ENCODE assay signal across 16 cellular contexts in the genomic region with DNA sequence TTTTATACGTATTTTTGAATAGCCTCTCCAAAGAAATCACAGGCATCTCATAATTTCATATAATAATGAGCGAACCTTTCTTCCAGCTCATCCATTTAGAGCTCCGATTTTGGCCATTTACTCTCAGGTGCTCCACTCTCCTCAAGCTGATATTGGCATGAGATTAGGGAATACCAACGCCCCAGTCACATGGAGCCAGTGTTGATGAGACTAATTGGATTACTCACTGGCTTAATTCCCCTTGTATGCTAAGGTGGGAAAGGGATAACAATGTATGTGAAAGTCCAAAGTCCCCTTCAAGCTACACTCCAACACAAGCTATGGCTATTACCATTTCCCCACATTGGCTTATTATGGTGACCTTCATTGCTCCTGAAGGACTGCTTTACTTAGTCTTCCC.
DNase-seq lines count a peak whose midpoint lies in the region; ATAC-seq and TF ChIP-seq lines count a peak whose summit lies in the region.
"Had no signal": no experiment of that assay in that cellular context is flagged by ENCODE, and none has a peak within 500 bp of the region (broad histone marks: within the 10 kb centered on the region; RNA-seq: fewer than 3 reads in every experiment).

No MANE protein-coding gene starts in this region.

- no peaks in the 10 kb centered on the region for H3K79me1 ChIP-seq in neuronal stem cell (ENCODE audit: low read depth, low read length)

- DNase-seq in LoVo (ENCODE audit: low spot score) (peak; percentile 24), SW480 (ENCODE audit: low spot score) (peak; percentile 25), neuronal stem cell (ENCODE audit: low spot score) (peak; percentile 6), heart right ventricle (no peak), EL (no peak)
- DNase-seq in CD4-positive, alpha-beta memory T cell, result no peak
- DNase-seq: BE2C; Caco-2; CD8-positive, alpha-beta T cell; DMS 273 treated with DMSO at 0.1 percent for 48 hours; GOT3; H9 had no signal

- H2BK120ac ChIP-seq in neuronal stem cell (ENCODE audit: low read depth, low read length), result no peak overlapping the region

- H3K27ac Mint-ChIP-seq in CD4-positive, alpha-beta memory T cell, result no peak overlapping the region
- H3K27ac Mint-ChIP-seq: CD8-positive, alpha-beta T cell; H9; IgD-negative memory B cell had no signal

- H3K36me3 ChIP-seq in neuronal stem cell (replicated peaks in 1 of 2; ENCODE audit: control insufficient read depth in 2 of 2, insufficient read depth in 2 of 2, low read length in 2 of 2) (no peaks in the 10 kb centered on the region), heart right ventricle (no peaks in the 10 kb centered on the region)
- H3K36me3 ChIP-seq in CD4-positive, alpha-beta memory T cell (ENCODE audit: insufficient read depth, low read length), result no peaks in the 10 kb centered on the region
- H3K36me3 ChIP-seq: BE2C had no signal

- intact Hi-C loops in CD4-positive, alpha-beta memory T cell (cut with micrococcal nuclease), result no loop called here
- intact Hi-C loops in heart right ventricle (cut with DNase I), result no loop called here

- H3K36me3 Mint-ChIP-seq in CD4-positive, alpha-beta memory T cell, result no peaks in the 10 kb centered on the region
- H3K36me3 Mint-ChIP-seq: CD8-positive, alpha-beta T cell; IgD-negative memory B cell had no signal

- no peak overlapping the region for H2AK5ac ChIP-seq in neuronal stem cell (ENCODE audit: low read depth, low read length)

- no peak overlapping the region for H4K8ac ChIP-seq in neuronal stem cell (ENCODE audit: low read depth, low read length)

- H3K9ac ChIP-seq in neuronal stem cell (ENCODE audit: low read depth, low read length, poor library complexity), result no peak overlapping the region

- H4K91ac ChIP-seq in neuronal stem cell (ENCODE audit: low read depth, low read length, poor library complexity), result no peak overlapping the region

- H3K27me3 ChIP-seq in neuronal stem cell (ENCODE audit: control insufficient read depth in 3 of 3, insufficient read depth in 3 of 3, low read depth in 1 of 3, low read length in 3 of 3), result peaks cover 0 to 1% (median 0%) of the 10 kb centered on the region in 3 experiments
- H3K27me3 ChIP-seq in CD4-positive, alpha-beta memory T cell (ENCODE audit: insufficient read depth, low read length), result no peaks in the 10 kb centered on the region
- no peaks in the 10 kb centered on the region for H3K27me3 ChIP-seq in heart right ventricle
- H3K27me3 ChIP-seq: BE2C had no signal

- H3K14ac ChIP-seq in neuronal stem cell (ENCODE audit: low read length), result no peak overlapping the region

- no peak overlapping the region for H3K4me2 ChIP-seq in neuronal stem cell (ENCODE audit: insufficient read depth, low read length, poor library complexity, severe bottlenecking)
- H3K4me2 ChIP-seq: A549 had no signal

- no peak overlapping the region for H2AFZ ChIP-seq in neuronal stem cell (ENCODE audit: low read length)

- CTCF ChIA-PET in CD4-positive, alpha-beta memory T cell (lab: Charles Lee; ENCODE audit: partially characterized antibody), result no interaction called here

- no peak overlapping the region for H3K4ac ChIP-seq in neuronal stem cell (ENCODE audit: low read length)

- H3K4me1 ChIP-seq in neuronal stem cell (ENCODE audit: control insufficient read depth in 2 of 2, insufficient read depth in 1 of 2, low read depth in 1 of 2, low read length in 2 of 2), result peaks cover 0 to 3% of the 10 kb centered on the region in 2 donors
- no peaks in the 10 kb centered on the region for H3K4me1 ChIP-seq in CD4-positive, alpha-beta memory T cell (ENCODE audit: insufficient read depth, low read length)
- no peaks in the 10 kb centered on the region for H3K4me1 ChIP-seq in heart right ventricle
- H3K4me1 ChIP-seq: A549, BE2C, Caco-2 had no signal

- TF ChIP-seq CTCF in heart right ventricle (IDR thresholded peaks at IDR 0.05), result no peak

- no peak overlapping the region for H3K18ac ChIP-seq in neuronal stem cell (ENCODE audit: low read length)

- ATAC-seq in heart right ventricle, result no peak
- ATAC-seq: A549; CD8-positive, alpha-beta T cell; GM12878 had no signal

- no peak overlapping the region for H2BK15ac ChIP-seq in neuronal stem cell (ENCODE audit: low read length)

- no peaks in the 10 kb centered on the region for H3K9me3 ChIP-seq in neuronal stem cell (replicated peaks in 1 of 2; ENCODE audit: control insufficient read depth in 2 of 2, insufficient read depth in 1 of 2, low read depth in 1 of 2, low read length in 2 of 2)
- no peaks in the 10 kb centered on the region for H3K9me3 ChIP-seq in CD4-positive, alpha-beta memory T cell (ENCODE audit: control insufficient read depth in 1 of 2, low read length in 2 of 2)
- H3K9me3 ChIP-seq in heart right ventricle, result no peaks in the 10 kb centered on the region
- H3K9me3 ChIP-seq: A549, BE2C, Caco-2 had no signal

- H2BK12ac ChIP-seq in neuronal stem cell (ENCODE audit: low read length), result no peak overlapping the region

- no CpG with 5 or more reads among the region's 4 CpGs for WGBS in neuronal stem cell (ENCODE audit: extremely low coverage in 2 of 2, insufficient read length in 2 of 2, insufficient replicate concordance in 1 of 2), 2 donors
- WGBS in heart right ventricle, 2 donors, result 85 to 89% methylated on average over 4 of the region's 4 CpGs

- no peaks in the 10 kb centered on the region for H3K27me3 Mint-ChIP-seq in CD4-positive, alpha-beta memory T cell
- H3K27me3 Mint-ChIP-seq: IgD-negative memory B cell had no signal

- H3K4me1 Mint-ChIP-seq in CD4-positive, alpha-beta memory T cell, result no peaks in the 10 kb centered on the region
- H3K4me1 Mint-ChIP-seq: IgD-negative memory B cell had no signal

- H3K23ac ChIP-seq in neuronal stem cell (ENCODE audit: low read depth, low read length, poor library complexity), result no peak overlapping the region

- H3K4me3 Mint-ChIP-seq in CD4-positive, alpha-beta memory T cell, result no peak overlapping the region
- H3K4me3 Mint-ChIP-seq: CD8-positive, alpha-beta T cell; H9; IgD-negative memory B cell had no signal

- H3K4me3 ChIP-seq in neuronal stem cell (ENCODE audit: low read length in 2 of 2) (no peak overlapping the region), heart right ventricle (no peak overlapping the region)
- no peak overlapping the region for H3K4me3 ChIP-seq in CD4-positive, alpha-beta memory T cell (ENCODE audit: low read length in 2 of 2)
- H3K4me3 ChIP-seq: A549, GM12878 had no signal

- H2BK5ac ChIP-seq in neuronal stem cell (ENCODE audit: low read length), result no peak overlapping the region

- H3K27ac ChIP-seq in neuronal stem cell (replicated peaks; ENCODE audit: low read length) (no peak overlapping the region), heart right ventricle (no peak overlapping the region)
- H3K27ac ChIP-seq in CD4-positive, alpha-beta memory T cell (ENCODE audit: low read depth, low read length), result no peak overlapping the region
- H3K27ac ChIP-seq: A549, C4-2B had no signal

- POLR2A ChIA-PET in CD4-positive, alpha-beta memory T cell (lab: Charles Lee; ENCODE audit: partially characterized antibody), result no interaction called here

- H3K9me3 Mint-ChIP-seq in CD4-positive, alpha-beta memory T cell, result peaks cover 0 to 9% (median 0%) of the 10 kb centered on the region in 8 donors
- H3K9me3 Mint-ChIP-seq: H9, IgD-negative memory B cell had no signal

Comparison
In these comparisons a context has a peak if more than half of its experiments do, and no peak if none do; other contexts are left out.
1. DNase-seq: peak in LoVo (single experiment), SW480 (single experiment) and neuronal stem cell (single experiment); none in CD4-positive, alpha-beta memory T cell (0 of 5), heart right ventricle (0 of 2) and EL (single experiment).